ENCODE assay signal across 1 cellular context in the genomic region with DNA sequence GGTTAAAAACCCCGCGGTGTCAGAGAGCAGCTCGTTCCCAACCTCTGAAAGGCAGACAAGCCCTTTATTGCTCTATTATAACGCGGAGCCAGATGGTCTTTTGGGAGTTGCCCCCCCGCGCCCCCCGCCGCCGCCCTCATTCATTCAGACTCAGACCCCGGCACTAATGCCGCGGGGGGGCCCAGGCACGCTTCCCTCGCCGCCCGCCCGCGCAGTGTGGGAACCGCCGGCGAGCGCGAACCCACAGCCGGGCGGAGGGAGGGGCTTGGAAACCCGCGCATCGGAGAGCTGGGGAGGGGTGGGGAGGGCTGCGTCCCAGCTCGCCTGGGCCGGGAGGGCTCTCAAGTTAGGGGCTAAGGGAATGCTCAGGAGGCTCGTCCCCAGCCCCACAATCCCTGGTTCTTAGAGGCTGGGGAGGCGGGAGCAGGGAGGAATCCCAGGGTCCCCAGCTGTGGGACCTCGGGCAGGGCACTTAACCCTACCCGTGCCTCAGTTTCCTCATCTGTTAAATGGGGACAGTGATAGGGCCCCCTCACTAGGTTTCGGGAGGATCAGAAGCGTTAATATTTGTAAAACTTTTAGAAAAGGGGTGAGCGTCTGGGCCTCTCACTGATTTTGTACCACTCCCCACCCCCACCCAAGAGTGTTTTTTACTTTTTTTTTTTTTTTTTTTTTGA.
TF ChIP-seq lines count a peak whose summit lies in the region.

No MANE protein-coding gene starts in this region.

TF ChIP-seq in H1, 55 proteins besides CTCF, POLR2A, EP300 and RAD21:
- TF ChIP-seq SAP30 (IDR thresholded peaks at IDR 0.05; ENCODE audit: insufficient read depth, insufficient replicate concordance, low read length): no peak
- TF ChIP-seq SP1 (IDR thresholded peaks at IDR 0.05; ENCODE audit: low read depth, low read length): no peak
- no peak for TF ChIP-seq SP2 (IDR thresholded peaks at IDR 0.05; ENCODE audit: low read length)
- no peak for TF ChIP-seq MAFK (IDR thresholded peaks at IDR 0.05; ENCODE audit: low read depth, low read length)
- peak; percentile 18 for TF ChIP-seq KDM4A (IDR thresholded peaks at IDR 0.05; ENCODE audit: low read depth, low read length, severe bottlenecking)
